Comparison of ENCODE assay signal across 13 cellular contexts in the genomic region with DNA sequence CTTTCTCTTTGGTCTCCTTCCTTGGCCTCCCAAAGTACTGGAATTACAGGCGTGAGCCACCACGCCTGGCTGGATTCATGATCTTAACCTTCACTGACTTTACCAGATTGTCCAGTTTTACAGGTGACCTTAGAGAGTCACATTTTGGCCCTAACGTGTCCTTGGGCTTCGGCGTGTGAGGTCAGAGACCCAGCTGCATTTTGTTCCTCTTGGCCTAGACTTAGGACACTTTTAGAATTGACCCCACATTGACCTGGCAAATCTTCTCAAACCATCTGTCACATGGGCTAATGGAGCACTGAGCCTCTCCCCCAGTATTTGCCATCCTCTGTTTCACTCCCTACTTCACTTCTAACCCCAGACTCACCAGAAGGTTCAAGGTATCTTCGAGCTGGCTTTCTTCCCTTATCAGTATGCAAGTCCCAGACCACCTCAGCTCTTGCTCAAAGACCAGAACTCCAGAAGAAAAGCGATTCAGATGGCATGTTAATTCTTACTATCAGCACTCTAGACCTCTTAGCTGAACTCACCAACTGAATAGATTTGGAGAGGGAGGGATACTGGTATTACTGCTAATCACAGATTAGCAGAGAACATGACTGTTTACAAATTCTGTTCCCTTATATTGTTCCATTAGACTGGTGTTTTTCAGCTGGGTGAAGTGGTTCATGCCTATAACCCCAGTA. TPM values are rescaled to one million over a fixed set of nuclear protein-coding genes. Genes with fewer than 3 reads are reported as not detected.
A peak's percentile ranks its signal among the peaks of the same experiment; 100 is the strongest.
DNase-seq lines count a peak whose midpoint lies in the region; ATAC-seq and TF ChIP-seq lines count a peak whose summit lies in the region.
"Had no signal": no experiment of that assay in that cellular context is flagged by ENCODE, and none has a peak within 500 bp of the region (broad histone marks: within the 10 kb centered on the region; RNA-seq: fewer than 3 reads in every experiment).

No MANE protein-coding gene starts in this region.

- no peaks in the 10 kb centered on the region for H3K9me3 ChIP-seq in heart left ventricle
- no peaks in the 10 kb centered on the region for H3K9me3 ChIP-seq in right cardiac atrium (ENCODE audit: control insufficient read depth, low read length)
- H3K9me3 ChIP-seq: BE2C had no signal

- no peaks in the 10 kb centered on the region for H3K9me3 Mint-ChIP-seq in activated CD8-positive, alpha-beta T cell treated with anti-CD3 and anti-CD28 coated beads, Interleukin-2, amount 10 ng/mL, durations not matched to agents 7 days and 5 days (ENCODE audit: insufficient read depth)
- no peaks in the 10 kb centered on the region for H3K9me3 Mint-ChIP-seq in memory B cell

- intact Hi-C loops in heart left ventricle (cut with DNase I): loop anchor here in 6 of 10 donors (5.0 to 10.0 kb wide), 5 partner anchors 37 to 69 kb away; no protein-coding TSS in a partner anchor
- intact Hi-C loops in right cardiac atrium (cut with DNase I): loop anchor here in 2 of 4 donors (10.0 kb wide), 2 partner anchors 49 to 69 kb away; no protein-coding TSS in a partner anchor

- DNase-seq in heart left ventricle (peak in 1 of 5 donors; percentile 25), right cardiac atrium (no peak), memory B cell (ENCODE audit: low spot score in 2 of 2) (no peak), SW 1271 (lab: John Stamatoyannopoulos, UW) (no peak), foreskin melanocyte (no peak)
- no peak for DNase-seq in activated CD8-positive, alpha-beta T cell treated with anti-CD3 and anti-CD28 coated beads, Interleukin-2, amount 10 ng/mL, durations not matched to agents 7 days and 5 days
- DNase-seq: activated effector memory CD4-positive, alpha-beta T cell treated with anti-CD3 and anti-CD28 coated beads, Interleukin-2, amount 50 U/mL, for 16 hours; BE2C; H7 had no signal

- POLR2A ChIA-PET in activated CD8-positive, alpha-beta T cell treated with anti-CD3 and anti-CD28 coated beads, Interleukin-2, amount 10 ng/mL, durations not matched to agents 7 days and 5 days (lab: Charles Lee): interaction anchor here (1.2 to 1.4 kb wide), 2 partner anchors 9 to 12 kb away, joined by 4 read pairs; no protein-coding TSS in a partner anchor

- no peaks in the 10 kb centered on the region for H3K27me3 Mint-ChIP-seq in activated CD8-positive, alpha-beta T cell treated with anti-CD3 and anti-CD28 coated beads, Interleukin-2, amount 10 ng/mL, durations not matched to agents 7 days and 5 days (ENCODE audit: low read depth)
- no peaks in the 10 kb centered on the region for H3K27me3 Mint-ChIP-seq in memory B cell

- H3K4me3 ChIP-seq in heart left ventricle (no peak overlapping the region), right cardiac atrium (ENCODE audit: low read length) (no peak overlapping the region), urinary bladder (ENCODE audit: low read depth, low read length) (no peak overlapping the region)

- peak overlapping the region; percentile 35 for H3K27ac Mint-ChIP-seq in activated CD8-positive, alpha-beta T cell treated with anti-CD3 and anti-CD28 coated beads, Interleukin-2, amount 10 ng/mL, durations not matched to agents 7 days and 5 days
- peak overlapping the region; percentile 77 for H3K27ac Mint-ChIP-seq in memory B cell

- peaks cover 49% of the 10 kb centered on the region for H3K4me1 Mint-ChIP-seq in activated CD8-positive, alpha-beta T cell treated with anti-CD3 and anti-CD28 coated beads, Interleukin-2, amount 10 ng/mL, durations not matched to agents 7 days and 5 days (ENCODE audit: low read depth)
- peaks cover 16% of the 10 kb centered on the region for H3K4me1 Mint-ChIP-seq in memory B cell

- 71 to 78% (median 75%) methylated on average over 7 of the region's 7 CpGs for WGBS in heart left ventricle, 4 donors
- WGBS in right cardiac atrium: 80% methylated on average over 7 of the region's 7 CpGs
- WGBS in urinary bladder: 70% methylated on average over 7 of the region's 7 CpGs

- H3K36me3 ChIP-seq in heart left ventricle: no peaks in the 10 kb centered on the region
- no peaks in the 10 kb centered on the region for H3K36me3 ChIP-seq in urinary bladder (ENCODE audit: insufficient read depth)
- H3K36me3 ChIP-seq: BE2C had no signal

- TF ChIP-seq POLR2A in heart left ventricle (IDR thresholded peaks at IDR 0.05): no peak

- CTCF ChIA-PET in activated CD8-positive, alpha-beta T cell treated with anti-CD3 and anti-CD28 coated beads, Interleukin-2, amount 10 ng/mL, durations not matched to agents 7 days and 5 days (lab: Charles Lee): interaction anchor here (1.1 to 2.4 kb wide), 5 partner anchors 14 to 75 kb away, joined by 3 to 14 read pairs (median 3); no protein-coding TSS in a partner anchor

- peak overlapping the region in 9 of 12 donors; percentile 29 to 97 (median 95) for H3K27ac ChIP-seq in heart left ventricle
- H3K27ac ChIP-seq in right cardiac atrium (ENCODE audit: low read length): no peak overlapping the region
- H3K27ac ChIP-seq in urinary bladder (ENCODE audit: low read depth): peak overlapping the region; percentile 0
- H3K27ac ChIP-seq: SJSA1 had no signal

- ATAC-seq in heart left ventricle (no peak), right cardiac atrium (no peak), memory B cell (ENCODE audit: low read depth) (no peak), HG02840 (IDR thresholded peaks at IDR 0.05; ENCODE audit: low FRiP score, unreplicated experiment) (no peak)
- no peak for ATAC-seq in activated CD8-positive, alpha-beta T cell treated with anti-CD3 and anti-CD28 coated beads, Interleukin-2, amount 10 ng/mL, durations not matched to agents 7 days and 5 days
- ATAC-seq: left colon had no signal

- peaks cover 14% of the 10 kb centered on the region for H3K36me3 Mint-ChIP-seq in activated CD8-positive, alpha-beta T cell treated with anti-CD3 and anti-CD28 coated beads, Interleukin-2, amount 10 ng/mL, durations not matched to agents 7 days and 5 days (ENCODE audit: low read depth)
- peaks cover 2% of the 10 kb centered on the region for H3K36me3 Mint-ChIP-seq in memory B cell

- H3K27me3 ChIP-seq in heart left ventricle (no peaks in the 10 kb centered on the region), right cardiac atrium (ENCODE audit: control insufficient read depth, insufficient read depth) (no peaks in the 10 kb centered on the region)
- H3K27me3 ChIP-seq: BE2C, SJSA1 had no signal

- no peak for TF ChIP-seq CTCF in heart left ventricle (IDR thresholded peaks at IDR 0.05)

- H3K4me1 ChIP-seq in heart left ventricle (peaks cover 0 to 45% (median 20%) of the 10 kb centered on the region in 12 donors), right cardiac atrium (ENCODE audit: control insufficient read depth, insufficient read depth, low read length) (no peaks in the 10 kb centered on the region), urinary bladder (ENCODE audit: insufficient read depth) (no peaks in the 10 kb centered on the region)

- peak overlapping the region; percentile 42 for H3K4me3 Mint-ChIP-seq in activated CD8-positive, alpha-beta T cell treated with anti-CD3 and anti-CD28 coated beads, Interleukin-2, amount 10 ng/mL, durations not matched to agents 7 days and 5 days
- peak overlapping the region; percentile 84 for H3K4me3 Mint-ChIP-seq in memory B cell

RNA-seq across cellular contexts. Expression of a gene that starts 1.8 kb away (rescaled TPM):
- total RNA-seq in heart left ventricle (10 to 100 TPM; 27.2 to 59.1 (median 31.2) TPM), right cardiac atrium (10 to 100 TPM; 31.2 to 39.1 (median 36.7) TPM), urinary bladder (31.0 TPM)
- polyA plus RNA-seq in heart left ventricle (10 to 100 TPM; 20.0 to 28.1 TPM), right cardiac atrium (22.5 TPM), urinary bladder (27.1 TPM)
- total RNA-seq in activated CD8-positive, alpha-beta T cell treated with anti-CD3 and anti-CD28 coated beads, Interleukin-2, amount 10 ng/mL, durations not matched to agents 7 days and 5 days: 100 to 1,000 TPM; 137 to 138 TPM

RNA-seq across cellular contexts. Expression of a gene that starts 56.8 kb away (rescaled TPM):
- total RNA-seq in heart left ventricle (10 to 100 TPM; 14.0 to 40.9 (median 21.0) TPM), right cardiac atrium (10 to 100 TPM; 25.1 to 42.9 (median 29.0) TPM), urinary bladder (27.3 TPM)
- polyA plus RNA-seq in heart left ventricle (10 to 100 TPM; 11.7 to 18.3 TPM), right cardiac atrium (16.2 TPM), urinary bladder (28.0 TPM)
- total RNA-seq in activated CD8-positive, alpha-beta T cell treated with anti-CD3 and anti-CD28 coated beads, Interleukin-2, amount 10 ng/mL, durations not matched to agents 7 days and 5 days: 10 to 100 TPM; 67.5 TPM
